ENCODE assay signal across 10 cellular contexts in the genomic region with DNA sequence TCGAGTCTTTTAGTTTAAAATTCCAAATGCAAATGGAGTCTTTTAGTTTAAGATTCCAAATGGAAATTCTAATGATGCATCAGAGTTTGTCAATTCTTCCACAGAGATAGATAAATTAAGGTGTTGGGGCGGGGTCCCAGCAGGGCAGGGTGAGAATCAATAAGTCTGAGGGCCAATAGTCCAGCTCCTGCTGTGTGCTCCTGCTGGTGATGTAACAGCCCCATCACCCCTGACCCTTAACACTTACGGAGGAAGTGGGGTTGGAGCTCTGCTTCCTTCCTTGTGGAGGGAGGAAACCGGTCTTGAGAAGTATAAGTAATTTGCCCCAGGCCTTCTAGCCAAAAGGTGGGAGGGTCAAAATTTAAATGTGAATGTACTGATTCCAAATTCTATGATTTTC. TPM values are rescaled to one million over a fixed set of nuclear protein-coding genes. Genes with fewer than 3 reads are reported as not detected.
DNase-seq lines count a peak whose midpoint lies in the region; ATAC-seq lines count a peak whose summit lies in the region.
"Had no signal": no experiment of that assay in that cellular context is flagged by ENCODE, and none has a peak within 500 bp of the region (broad histone marks: within the 10 kb centered on the region; RNA-seq: fewer than 3 reads in every experiment).

No MANE protein-coding gene starts in this region.

- peak; percentile 92 for ATAC-seq in left lobe of liver
- ATAC-seq in GM18498 (IDR thresholded peaks at IDR 0.05; ENCODE audit: unreplicated experiment) = no peak

- peaks cover 30 to 100% (median 96%) of the 10 kb centered on the region in 11 experiments; a peak in 21 of 22 replicates for H4K20me1 ChIP-seq in BLaER1 treated with 17β-estradiol and CSF1 and Interleukin-3, amounts not matched to agents 10 nM and 100 nM

- peaks cover 11% of the 10 kb centered on the region for H3K36me3 Mint-ChIP-seq in activated naive CD8-positive, alpha-beta T cell

- peak overlapping the region; percentile 54 to 78 (median 67) for H3K4me2 ChIP-seq in BLaER1 treated with 17β-estradiol and CSF1 and Interleukin-3, amounts not matched to agents 10 nM and 100 nM

- H3K27ac Mint-ChIP-seq in activated naive CD8-positive, alpha-beta T cell = peak overlapping the region; percentile 54

- peaks cover 66% of the 10 kb centered on the region for H3K4me1 Mint-ChIP-seq in activated naive CD8-positive, alpha-beta T cell (ENCODE audit: low read depth)

- peaks cover 24 to 49% (median 43%) of the 10 kb centered on the region in 10 experiments for H3K4me1 ChIP-seq in BLaER1 treated with 17β-estradiol and CSF1 and Interleukin-3, amounts not matched to agents 10 nM and 100 nM

- H3K4me3 Mint-ChIP-seq in activated naive CD8-positive, alpha-beta T cell = peak overlapping the region; percentile 74

- peaks cover 0 to 13% (median 10%) of the 10 kb centered on the region in 11 experiments; a peak in 11 of 22 replicates for H3K27me3 ChIP-seq in BLaER1 treated with 17β-estradiol and CSF1 and Interleukin-3, amounts not matched to agents 10 nM and 100 nM

- no peaks in the 10 kb centered on the region for H3K9me3 Mint-ChIP-seq in activated naive CD8-positive, alpha-beta T cell (ENCODE audit: low read depth)

- no peaks in the 10 kb centered on the region for H3K9me3 ChIP-seq in BLaER1 treated with 17β-estradiol and CSF1 and Interleukin-3, amounts not matched to agents 10 nM and 100 nM (replicated peaks in 1 of 11)

- no peaks in the 10 kb centered on the region for H3K27me3 Mint-ChIP-seq in activated naive CD8-positive, alpha-beta T cell

- H3K27ac ChIP-seq in BLaER1 treated with 17β-estradiol and CSF1 and Interleukin-3, amounts not matched to agents 10 nM and 100 nM = no peak overlapping the region

- peak; percentile 42 for DNase-seq in HuH-7 (ENCODE audit: low spot score)
- DNase-seq in left lobe of liver (ENCODE audit: low spot score) = peak; percentile 53
- DNase-seq in NCI-H1092 treated with DMSO at 0.1 percent for 48 hours (lab: John Stamatoyannopoulos, UW) = no peak
- DNase-seq in effector CD4-positive, alpha-beta T cell = no peak
- no peak for DNase-seq in OCI-M2 (lab: John Stamatoyannopoulos, UW; ENCODE audit: unreplicated experiment)
- DNase-seq: activated CD4-positive, CD25-positive, alpha-beta regulatory T cell; cerebellar nuclear complex had no signal

- H3K9ac ChIP-seq in BLaER1 treated with 17β-estradiol and CSF1 and Interleukin-3, amounts not matched to agents 10 nM and 100 nM = no peak overlapping the region

- H3K4me3 ChIP-seq in BLaER1 treated with 17β-estradiol and CSF1 and Interleukin-3, amounts not matched to agents 10 nM and 100 nM = no peak overlapping the region

- H3K36me3 ChIP-seq in BLaER1 treated with 17β-estradiol and CSF1 and Interleukin-3, amounts not matched to agents 10 nM and 100 nM = peaks cover 35 to 49% (median 45%) of the 10 kb centered on the region in 11 experiments

RNA-seq across cellular contexts. Expression of a gene that starts 17.3 kb away (rescaled TPM):
- total RNA-seq in left lobe of liver = 2.7 TPM

Comparison
In these comparisons a context has a peak if more than half of its experiments do, and no peak if none do; other contexts are left out.
1. DNase-seq: peak in HuH-7 (single experiment) and left lobe of liver (single experiment); none in NCI-H1092 treated with DMSO at 0.1 percent for 48 hours (single experiment), effector CD4-positive, alpha-beta T cell (single experiment) and OCI-M2 (single experiment).